Comparison of ENCODE assay signal across 29 cellular contexts in the genomic region with DNA sequence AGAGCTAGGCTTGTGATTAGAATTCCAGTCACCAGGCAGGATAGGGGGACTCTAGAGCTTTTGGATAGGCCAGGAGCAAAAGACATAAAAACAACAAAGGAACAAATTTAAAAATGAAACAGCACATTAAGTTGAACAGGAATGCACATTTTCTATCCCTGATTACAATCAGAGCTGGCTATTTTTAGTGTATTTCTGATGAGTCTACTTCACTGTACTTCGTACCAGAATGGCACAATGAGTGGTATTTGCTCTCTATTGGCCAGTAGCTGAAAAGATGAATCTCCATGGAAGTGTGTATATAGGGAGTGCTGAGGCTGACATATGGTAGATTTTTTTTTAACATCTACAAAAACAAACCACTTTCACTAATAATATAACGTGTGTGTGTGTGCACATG. TPM values are rescaled to one million over a fixed set of nuclear protein-coding genes. Genes with fewer than 3 reads are reported as not detected.
"Had no signal": no experiment of that assay in that cellular context is flagged by ENCODE, and none has a peak within 500 bp of the region (broad histone marks: within the 10 kb centered on the region; RNA-seq: fewer than 3 reads in every experiment).

No MANE protein-coding gene starts in this region.

- H3K9me3 Mint-ChIP-seq: dendritic cell treated with granulocyte-macrophage colony-stimulating factor and Interleukin-4, amounts not matched to agents 40 ng/mL and 50 ng/mL, for 4 days; endodermal cell had no signal

- H3K4me1 Mint-ChIP-seq: endodermal cell; naive B cell; naive thymus-derived CD8-positive, alpha-beta T cell had no signal

- ATAC-seq: effector memory CD8-positive, alpha-beta T cell; esophagus mucosa; gastrocnemius medialis; heart right ventricle; left lung; left ventricle myocardium superior; lower lobe of right lung; mucosa of descending colon; naive thymus-derived CD8-positive, alpha-beta T cell had no signal

- H3K27ac Mint-ChIP-seq: dendritic cell treated with granulocyte-macrophage colony-stimulating factor and Interleukin-4, amounts not matched to agents 40 ng/mL and 50 ng/mL, for 4 days; effector memory CD8-positive, alpha-beta T cell; endodermal cell; mesothelial cell of epicardium; naive B cell; naive thymus-derived CD8-positive, alpha-beta T cell had no signal

- DNase-seq: cortex of kidney; effector CD8-positive, alpha-beta T cell; effector memory CD8-positive, alpha-beta T cell; endodermal cell; erythroblast; esophagus squamous epithelium; foreskin fibroblast; foreskin melanocyte; gastrocnemius medialis; glutamatergic neuron; head of caudate nucleus; heart right ventricle; hippocampal formation; left cardiac atrium; left lung; left ventricle myocardium superior; lower lobe of right lung; mesenchymal stem cell; mucosa of descending colon; naive B cell; naive thymus-derived CD8-positive, alpha-beta T cell had no signal

- H3K27me3 Mint-ChIP-seq: dendritic cell treated with granulocyte-macrophage colony-stimulating factor and Interleukin-4, amounts not matched to agents 40 ng/mL and 50 ng/mL, for 4 days; effector memory CD8-positive, alpha-beta T cell; naive B cell; naive thymus-derived CD8-positive, alpha-beta T cell had no signal

- H3K36me3 Mint-ChIP-seq: mesothelial cell of epicardium; naive B cell; naive thymus-derived CD8-positive, alpha-beta T cell had no signal

- H3K4me3 Mint-ChIP-seq: dendritic cell treated with granulocyte-macrophage colony-stimulating factor and Interleukin-4, amounts not matched to agents 40 ng/mL and 50 ng/mL, for 4 days; effector memory CD8-positive, alpha-beta T cell; endodermal cell; mesothelial cell of epicardium; naive B cell; naive thymus-derived CD8-positive, alpha-beta T cell had no signal

RNA-seq across cellular contexts. Expression of a gene that starts 34.2 kb away (rescaled TPM):
- total RNA-seq: dermis microvascular lymphatic vessel endothelial cell; esophagus mucosa; gastrocnemius medialis; glomerular endothelial cell; left lung; lower lobe of right lung; lung microvascular endothelial cell; mesenteric fat pad; myocyte; naive thymus-derived CD8-positive, alpha-beta T cell had no signal
